1 cellular context compared by ENCODE assay signal in the genomic region with DNA sequence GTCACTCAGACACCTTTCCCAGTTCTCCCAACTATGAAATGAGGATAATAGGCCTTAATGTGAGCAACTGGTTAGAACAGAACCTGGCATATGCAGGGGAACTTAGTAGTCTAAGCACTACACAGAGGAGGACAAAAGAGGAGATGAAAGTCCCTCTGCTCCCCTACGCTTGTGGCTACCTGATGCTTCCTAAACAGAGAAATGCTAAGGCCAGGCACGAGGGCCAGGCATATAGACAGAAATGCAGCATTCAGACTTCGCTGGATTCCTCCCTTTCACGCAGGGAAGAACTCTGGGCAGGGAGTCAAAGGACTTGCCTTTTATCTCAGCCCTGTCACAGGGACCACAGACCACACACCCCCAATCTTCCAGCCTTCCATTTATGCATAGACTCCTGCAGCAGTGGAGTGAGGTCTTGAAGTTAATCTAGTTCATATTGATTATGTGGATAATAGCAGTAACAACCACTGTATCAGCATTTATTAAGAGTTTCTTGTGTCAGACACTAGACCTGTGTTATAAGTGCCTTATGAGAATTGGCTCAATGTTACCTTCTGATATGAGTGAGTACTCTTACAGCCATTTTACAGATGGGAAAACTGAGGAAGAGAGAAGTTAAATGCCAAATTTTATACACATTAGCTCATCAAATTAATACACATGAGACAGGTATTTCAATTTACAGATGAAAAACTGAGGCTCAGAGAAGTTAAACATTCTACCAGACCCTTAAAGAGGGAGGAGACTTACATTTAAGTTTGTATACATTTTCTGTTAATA.
TF ChIP-seq lines count a peak whose summit lies in the region.

No MANE protein-coding gene starts in this region.

TF ChIP-seq in HCT116, 20 proteins besides CTCF, POLR2A, EP300 and RAD21 (continued from another document):
- TF ChIP-seq POLR2AphosphoS5 (IDR thresholded peaks at IDR 0.05; ENCODE audit: low read depth, low read length) (no peak), CEBPB (IDR thresholded peaks at IDR 0.05; ENCODE audit: low read depth) (no peak), TCF7L2 (IDR thresholded peaks at IDR 0.05; ENCODE audit: borderline replicate concordance, extremely low read depth, insufficient read depth, insufficient read length) (no peak), FOSL1 (IDR thresholded peaks at IDR 0.05; ENCODE audit: low read depth) (no peak), JUND (IDR thresholded peaks at IDR 0.05) (no peak), SRF (IDR thresholded peaks at IDR 0.05; ENCODE audit: low read depth) (no peak), SIN3A (IDR thresholded peaks at IDR 0.05; ENCODE audit: low read depth) (no peak)
- TF ChIP-seq, protein P1, sequence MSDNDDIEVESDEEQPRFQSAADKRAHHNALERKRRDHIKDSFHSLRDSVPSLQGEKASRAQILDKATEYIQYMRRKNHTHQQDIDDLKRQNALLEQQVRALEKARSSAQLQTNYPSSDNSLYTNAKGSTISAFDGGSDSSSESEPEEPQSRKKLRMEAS (IDR thresholded peaks at IDR 0.05): no peak
